ENCODE assay signal across 8 cellular contexts in genomic region chr14:59189822-59190368, GRCh38.
DNase-seq lines count a peak whose midpoint lies in the region; ATAC-seq lines count a peak whose summit lies in the region.

No MANE protein-coding gene starts in this region.

- peak; percentile 45 for ATAC-seq in GM21360 (IDR thresholded peaks at IDR 0.05; ENCODE audit: unreplicated experiment)

- DNase-seq in CMK (ENCODE audit: low read depth) (peak; percentile 69), HS-5 (ENCODE audit: low read depth) (peak; percentile 76), NOMO-1 treated with dmso at 0.1 percent for 144 hours (lab: John Stamatoyannopoulos, UW; ENCODE audit: unreplicated experiment) (peak; percentile 26), epidermal melanocyte (ENCODE audit: insufficient read length, low spot score) (peak; percentile 89), middle frontal gyrus (ENCODE audit: extremely low spot score, low spot score) (peak; percentile 63)
- DNase-seq in activated CD8-positive, alpha-beta memory T cell treated with anti-CD3 and anti-CD28 coated beads, Interleukin-2, amount 50 U/mL, for 48 hours: peak; percentile 85
- peak; percentile 61 to 71 for DNase-seq in stimulated activated CD8-positive, alpha-beta memory T cell treated with anti-CD3 and anti-CD28 coated beads, Interleukin-15, amount 100 ng/mL, for 48 hours (ENCODE audit: low read depth in 2 of 2)

Comparison
In these comparisons a context has a peak if more than half of its experiments do, and no peak if none do; other contexts are left out.
1. Peak in every context shown above with its lines: DNase-seq and ATAC-seq.
2. DNase-seq: peak in every context shown above with its lines; median percentile 89 in epidermal melanocyte; 85 in activated CD8-positive, alpha-beta memory T cell treated with anti-CD3 and anti-CD28 coated beads, Interleukin-2, amount 50 U/mL, for 48 hours; 76 in HS-5; 69 in CMK; 66 in stimulated activated CD8-positive, alpha-beta memory T cell treated with anti-CD3 and anti-CD28 coated beads, Interleukin-15, amount 100 ng/mL, for 48 hours; 63 in middle frontal gyrus; 26 in NOMO-1 treated with dmso at 0.1 percent for 144 hours.